ENCODE assay signal across 7 cellular contexts in the genomic region with DNA sequence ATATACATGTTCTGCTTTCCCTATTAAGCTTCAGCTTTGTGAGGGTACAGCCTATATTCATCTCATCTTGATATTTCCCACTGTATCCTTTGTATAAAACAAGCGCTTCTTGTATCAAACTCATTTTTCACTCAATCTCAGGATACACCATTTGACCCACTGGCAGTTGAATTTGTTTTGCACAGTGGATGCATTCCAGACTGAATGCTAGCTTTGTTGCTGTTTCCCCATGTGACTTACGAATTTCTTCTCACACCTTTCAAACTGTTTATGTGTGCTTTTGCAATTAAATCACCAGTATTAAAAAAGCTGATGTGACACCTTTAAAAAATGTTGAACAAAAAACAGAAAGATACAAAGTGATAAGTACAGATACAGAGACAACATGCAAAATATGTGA.
"Had no signal": no experiment of that assay in that cellular context is flagged by ENCODE, and none has a peak within 500 bp of the region (broad histone marks: within the 10 kb centered on the region; RNA-seq: fewer than 3 reads in every experiment).

No MANE protein-coding gene starts in this region.

- ATAC-seq: HCT116, HepG2 had no signal

- H3K9me3 Mint-ChIP-seq: HFFc6, IgD-negative memory B cell had no signal

- H3K27me3 Mint-ChIP-seq: IgD-negative memory B cell had no signal

- H3K27ac Mint-ChIP-seq: HFFc6, IgD-negative memory B cell had no signal

- H3K4me3 Mint-ChIP-seq: HFFc6, IgD-negative memory B cell had no signal

- DNase-seq: GM23248, GOT3, H7, HFFc6 had no signal
